Comparison of ENCODE assay signal across 8 cellular contexts in genomic region chr10:71713135-71714040, GRCh38. TPM values are rescaled to one million over a fixed set of nuclear protein-coding genes. Genes with fewer than 3 reads are reported as not detected.
A peak's percentile ranks its signal among the peaks of the same experiment; 100 is the strongest.
DNase-seq lines count a peak whose midpoint lies in the region; ATAC-seq, FAIRE-seq and TF ChIP-seq lines count a peak whose summit lies in the region.

No MANE protein-coding gene starts in this region.

- peak; percentile 77 for FAIRE-seq in K562 (lab: Jason Lieb, UNC)

- TF ChIP-seq RAD21 in K562 (CRISPR knock-in tag; conservative IDR thresholded peaks at IDR 0.05 in 1 of 2, IDR thresholded peaks at IDR 0.05 in 1 of 2) = peak in 1 of 2 experiments; percentile 19; a peak in 1 of 4 replicates

- no peaks in the 10 kb centered on the region for H4K20me1 ChIP-seq in OCI-LY7 (ENCODE audit: insufficient read depth, low read length)
- H4K20me1 ChIP-seq in K562 (replicated peaks; ENCODE audit: control insufficient read depth, insufficient read depth, low read length) = no peaks in the 10 kb centered on the region

- POLR2A ChIA-PET in OCI-LY7 (lab: Charles Lee) = interaction anchor here (0.5 to 1.3 kb wide), 3 partner anchors 36 to 608 kb away, joined by 3 to 4 read pairs (median 4); no protein-coding TSS in a partner anchor
- POLR2A ChIA-PET in K562 (lab: Yijun Ruan, JAX) = interaction anchor here (0.6 to 2.6 kb wide), 5 partner anchors 13 to 94 kb away, joined by 3 to 6 read pairs (median 3); no protein-coding TSS in a partner anchor

- BruUV-seq in OCI-LY7 (replicated peaks; lab: Mats Ljungman, UMichigan) (no TSS peak), K562 (replicated peaks; lab: Mats Ljungman, UMichigan) (no TSS peak)

- H3K27me3 ChIP-seq in K562 (ENCODE audit: control insufficient read depth in 2 of 2, insufficient read depth in 2 of 2, low read length in 2 of 2) = no peaks in the 10 kb centered on the region
- H3K27me3 ChIP-seq in sigmoid colon = no peaks in the 10 kb centered on the region

- CTCF ChIA-PET in OCI-LY7 (lab: Charles Lee; ENCODE audit: unreplicated experiment) = interaction anchor here (1.1 to 1.2 kb wide), 2 partner anchors 92 to 123 kb away, joined by 3 read pairs; no protein-coding TSS in a partner anchor
- CTCF ChIA-PET in K562 (lab: Yijun Ruan, JAX; ENCODE audit: low intra/inter-chr PET ratio) = interaction anchor here (0.5 to 0.6 kb wide), 3 partner anchors 350 to 1145 kb away, joined by 3 read pairs; no protein-coding TSS in a partner anchor

- H3K36me3 ChIP-seq in OCI-LY7 (ENCODE audit: insufficient read depth, low read length) (no peaks in the 10 kb centered on the region), K562 (ENCODE audit: control insufficient read depth, insufficient read depth, low read length) (no peaks in the 10 kb centered on the region), sigmoid colon (no peaks in the 10 kb centered on the region)

- H3K27ac ChIP-seq in OCI-LY7 (ENCODE audit: low read depth, low read length, poor library complexity, severe bottlenecking) (peak overlapping the region; percentile 25), K562 (ENCODE audit: extremely low read depth, low read depth, low read length) (peak overlapping the region; percentile 73), sigmoid colon (peak overlapping the region; percentile 87 to 90 (median 87))

- TF ChIP-seq EP300 in K562 (IDR thresholded peaks at IDR 0.05; ENCODE audit: low read length) (no peak), sigmoid colon (IDR thresholded peaks at IDR 0.05) (no peak)

- H2AFZ ChIP-seq in OCI-LY7 (ENCODE audit: low read length) (peak overlapping the region; percentile 76), K562 (ENCODE audit: low read depth, low read length) (peak overlapping the region; percentile 91)

- H3K79me2 ChIP-seq in OCI-LY7 (ENCODE audit: insufficient read depth, low read depth, low read length) (no peaks in the 10 kb centered on the region), K562 (ENCODE audit: control insufficient read depth, insufficient read depth, low read length) (no peaks in the 10 kb centered on the region)

- ATAC-seq in K562 (peak; percentile 58), HG03139 (IDR thresholded peaks at IDR 0.05; ENCODE audit: unreplicated experiment) (no peak), GM21529 (IDR thresholded peaks at IDR 0.05; ENCODE audit: unreplicated experiment) (no peak)

- 54% methylated on average over 12 of the region's 13 CpGs for WGBS in K562 (ENCODE audit: insufficient coverage, low coverage, missing lambda C conversion rate)
- 49 to 69% methylated on average over 13 of the region's 13 CpGs for WGBS in sigmoid colon, 2 donors

- H3K4me3 ChIP-seq in OCI-LY7 (ENCODE audit: low read depth, low read length, poor library complexity, severe bottlenecking) = no peak overlapping the region
- no peak overlapping the region for H3K4me3 ChIP-seq in K562
- no peak overlapping the region for H3K4me3 ChIP-seq in sigmoid colon

- intact Hi-C loops in OCI-LY7 (cut with micrococcal nuclease; ENCODE audit: unreplicated experiment) (loop anchor here (5.0 kb wide), 1 partner anchor 59 kb away; the partner anchor contains the start of gene VSIR), K562 (cut with micrococcal nuclease) (loop anchor here (1.0 kb wide), 1 partner anchor 33 kb away; no protein-coding TSS in a partner anchor), sigmoid colon (cut with DNase I) (loop anchor here (1.0 to 5.0 kb wide), 5 partner anchors 51 to 401 kb away; partner anchors contain the start of genes CDH23 and VSIR)

- no peak for TF ChIP-seq POLR2A in K562 (conservative IDR thresholded peaks at IDR 0.05)
- no peak for TF ChIP-seq POLR2A in sigmoid colon (IDR thresholded peaks at IDR 0.05)

- no peak for TF ChIP-seq CTCF in OCI-LY7 (conservative IDR thresholded peaks at IDR 0.05; ENCODE audit: low read length)
- TF ChIP-seq CTCF in K562 (IDR thresholded peaks at IDR 0.05 in 2 of 3, conservative IDR thresholded peaks at IDR 0.05 in 1 of 3; ENCODE audit: insufficient read depth in 2 of 3, low read depth in 1 of 3, low read length in 3 of 3) = peak in 1 of 3 experiments; percentile 11; a peak in 1 of 6 replicates
- peak in 1 of 4 experiments; percentile 10 for TF ChIP-seq CTCF in sigmoid colon (IDR thresholded peaks at IDR 0.05)

- H3K9ac ChIP-seq in K562 (ENCODE audit: insufficient read depth in 1 of 2, low read depth in 2 of 2, low read length in 2 of 2) = peak overlapping the region; percentile 49 to 88; a peak in 3 of 4 replicates

- H3K9me3 ChIP-seq in OCI-LY7 (ENCODE audit: low read length) = no peaks in the 10 kb centered on the region
- H3K9me3 ChIP-seq in K562 (replicated peaks; ENCODE audit: control insufficient read depth, insufficient read depth, low read depth, low read length) = no peaks in the 10 kb centered on the region
- H3K9me3 ChIP-seq in sigmoid colon = no peaks in the 10 kb centered on the region

- H3K4me1 ChIP-seq in OCI-LY7 (ENCODE audit: insufficient read depth, low read length, poor library complexity, severe bottlenecking) (peaks cover 33% of the 10 kb centered on the region), K562 (replicated peaks in 1 of 2; ENCODE audit: control insufficient read depth in 2 of 2, insufficient read depth in 2 of 2, low read length in 2 of 2) (peaks cover 24 to 53% of the 10 kb centered on the region in 2 experiments), sigmoid colon (peaks cover 0 to 53% (median 38%) of the 10 kb centered on the region in 4 donors)

- H3K9me2 ChIP-seq in OCI-LY7 (ENCODE audit: insufficient read depth, low read length) = no peaks in the 10 kb centered on the region

- in situ Hi-C loops in K562 (cut with MboI) = loop anchor here (5.0 kb wide), 1 partner anchor 99 kb away; no protein-coding TSS in a partner anchor

- H3K4me2 ChIP-seq in OCI-LY7 (ENCODE audit: low read length) = peak overlapping the region; percentile 45
- no peak overlapping the region for H3K4me2 ChIP-seq in K562 (ENCODE audit: insufficient read depth, low read length)

- no peaks in the 10 kb centered on the region for H3K9me1 ChIP-seq in K562 (ENCODE audit: control insufficient read depth, insufficient read depth, low read length)

- DNase-seq in Daoy (ENCODE audit: low read depth) = peak; percentile 65
- peak; percentile 49 for DNase-seq in OCI-LY7 (ENCODE audit: low spot score)
- peak in 3 of 4 experiments; percentile 44 to 64 (median 63) for DNase-seq in K562 (ENCODE audit: extremely low read depth in 1 of 4, low spot score in 3 of 4)
- peak in 50 of 51 donors; percentile 48 to 99 (median 89) for DNase-seq in hypothalamus (lab: John Stamatoyannopoulos, UW)
- peak; percentile 96 for DNase-seq in sigmoid colon
- no peak for DNase-seq in NCI-H82 treated with DMSO at 0.1 percent for 48 hours (lab: John Stamatoyannopoulos, UW; ENCODE audit: unreplicated experiment)

TF ChIP-seq in K562, 482 proteins besides CTCF, POLR2A, EP300 and RAD21 (continues in another document):
- TF ChIP-seq SP1 (CRISPR knock-in tag; IDR thresholded peaks at IDR 0.05) = no peak
- no peak for TF ChIP-seq E2F3 (CRISPR knock-in tag; IDR thresholded peaks at IDR 0.05)

RNA-seq across cellular contexts. Expression of gene C10orf105, which starts 6.2 kb away (rescaled TPM):
- not detected in 2 replicates for total RNA-seq in Daoy (2014; rRNA removed; shearing (Covaris generic))
- total RNA-seq in OCI-LY7 (2014; rRNA removed; shearing (Covaris generic)) = 0.09 TPM in 1 of 2 replicates, not detected in the other
- total RNA-seq in OCI-LY7 (2022) = 0.09 and 0.15 TPM in 2 replicates
- 0.09 TPM in 1 of 2 replicates, not detected in the other for total RNA-seq in K562 (2011; cell fraction: chromatin; rRNA removed; ENCODE audit: low replicate concordance)
- 0.17 TPM in 1 of 2 replicates, not detected in the other for total RNA-seq in K562 (2011; cell fraction: nucleolus; rRNA removed)
- not detected in 2 replicates for total RNA-seq in K562 (2011; cell fraction: nucleoplasm; rRNA removed)
- not detected in 2 replicates for total RNA-seq in K562 (2014; rRNA removed)
- 0.03 and 0.04 TPM in 2 replicates for total RNA-seq in K562 (2014; rRNA removed; fragmentation: Illumina TruSeq; extraction: Trizol)
- 0.15 and 0.25 TPM in 2 replicates for total RNA-seq in K562 (2015; rRNA removed; fragmentation: Illumina TruSeq; extraction: Trizol)
- 0.09 TPM in 2 replicates for total RNA-seq in K562 (2021)
- 0.04 TPM in 2 replicates for polyA plus RNA-seq in K562 (2011; rRNA removed)
- 0.01 and 0.12 TPM in 2 replicates for polyA plus RNA-seq in K562 (2011; cell fraction: cytosol; rRNA removed)
- 0.10 TPM in 1 of 2 replicates, not detected in the other for polyA plus RNA-seq in K562 (2011; cell fraction: nucleus; rRNA removed)
- 0.40 and 0.58 TPM in 2 replicates for polyA plus RNA-seq in K562 (2012)
- polyA plus RNA-seq in K562 (2014; fragmentation: Illumina TruSeq; extraction: Trizol) = 0.03 and 0.07 TPM in 2 replicates
- not detected for polyA plus RNA-seq in K562 (2014; fragmentation: Nextera tagmentation; extraction: Ambion mirVana)
- 0.04 and 0.11 TPM in 2 replicates for polyA plus RNA-seq in K562 (2014; rRNA removed)
- 0.18 TPM in 1 of 2 replicates, not detected in the other for polyA minus RNA-seq in K562 (2011; rRNA and poly(A)+ RNA removed)
- 0.19 TPM in 1 of 2 replicates, not detected in the other for polyA minus RNA-seq in K562 (2011; cell fraction: cytosol; rRNA and poly(A)+ RNA removed)
- polyA minus RNA-seq in K562 (2011; cell fraction: nucleus; rRNA and poly(A)+ RNA removed) = under 0.01 and 0.11 TPM in 2 replicates
- under 1 TPM in 1 of 4 donors, not detected in 3; 0.55 TPM for total RNA-seq in sigmoid colon
- polyA plus RNA-seq in sigmoid colon = under 1 TPM in 1 of 3 donors, not detected in 2; 0.25 TPM

RNA-seq across cellular contexts. Expression of gene VSIR, which starts 59.9 kb away (rescaled TPM):
- 1.5 and 1.9 TPM in 2 replicates for total RNA-seq in Daoy (2014; rRNA removed; shearing (Covaris generic))
- total RNA-seq in OCI-LY7 (2014; rRNA removed; shearing (Covaris generic)) = 2.1 and 2.2 TPM in 2 replicates
- total RNA-seq in OCI-LY7 (2022) (4.9 and 9.0 TPM in 2 replicates), K562 (2014; rRNA removed) (12.7 and 13.1 TPM in 2 replicates), K562 (2014; rRNA removed; fragmentation: Illumina TruSeq; extraction: Trizol) (2.4 and 3.0 TPM in 2 replicates), K562 (2015; rRNA removed; fragmentation: Illumina TruSeq; extraction: Trizol) (20.1 and 20.5 TPM in 2 replicates), K562 (2021) (15.2 and 15.7 TPM in 2 replicates), sigmoid colon (10 to 100 TPM; 24.6 to 46.7 (median 40.3) TPM)
- 4.2 and 14.4 TPM in 2 replicates for total RNA-seq in K562 (2011; cell fraction: chromatin; rRNA removed; ENCODE audit: low replicate concordance)
- total RNA-seq in K562 (2011; cell fraction: nucleolus; rRNA removed) = 9.6 and 14.8 TPM in 2 replicates
- total RNA-seq in K562 (2011; cell fraction: nucleoplasm; rRNA removed) = 9.2 and 10.6 TPM in 2 replicates
- polyA plus RNA-seq in K562 (2011; rRNA removed) (6.3 and 7.9 TPM in 2 replicates), K562 (2014; fragmentation: Illumina TruSeq; extraction: Trizol) (12.1 and 15.1 TPM in 2 replicates), K562 (2014; fragmentation: Nextera tagmentation; extraction: Ambion mirVana) (under 1 TPM; 0.14 to 0.41 TPM), K562 (2014; rRNA removed) (9.3 and 12.6 TPM in 2 replicates), sigmoid colon (10 to 100 TPM; 12.0 to 73.1 (median 30.7) TPM)
- 4.8 and 19.8 TPM in 2 replicates for polyA plus RNA-seq in K562 (2011; cell fraction: cytosol; rRNA removed)
- polyA plus RNA-seq in K562 (2011; cell fraction: nucleus; rRNA removed) = 7.5 and 24.7 TPM in 2 replicates
- 17.5 and 209 TPM in 2 replicates for polyA plus RNA-seq in K562 (2012)
- 2.1 and 6.2 TPM in 2 replicates for polyA minus RNA-seq in K562 (2011; rRNA and poly(A)+ RNA removed)
- 4.9 and 8.1 TPM in 2 replicates for polyA minus RNA-seq in K562 (2011; cell fraction: cytosol; rRNA and poly(A)+ RNA removed)
- 6.1 and 8.9 TPM in 2 replicates for polyA minus RNA-seq in K562 (2011; cell fraction: nucleus; rRNA and poly(A)+ RNA removed)

Comparison
In these comparisons a context has a peak if more than half of its experiments do, and no peak if none do; other contexts are left out.
1. H3K27ac ChIP-seq: peak in every context shown above with its lines; median percentile 87 in sigmoid colon; 73 in K562; 25 in OCI-LY7.